In genomic region chr12:57735952-57736742, GRCh38 we compare ENCODE assay signal across 8 cellular contexts. TPM values are rescaled to one million over a fixed set of nuclear protein-coding genes. Genes with fewer than 3 reads are reported as not detected.
DNase-seq lines count a peak whose midpoint lies in the region; ATAC-seq and TF ChIP-seq lines count a peak whose summit lies in the region.

No MANE protein-coding gene starts in this region.

- H3K36me3 ChIP-seq in ES-I3 (ENCODE audit: insufficient read depth, low read length), result no peaks in the 10 kb centered on the region
- no peaks in the 10 kb centered on the region for H3K36me3 ChIP-seq in Panc1 (ENCODE audit: control insufficient read depth, insufficient read depth, low read length)
- H3K36me3 ChIP-seq in parathyroid adenoma (ENCODE audit: control insufficient read depth, insufficient read depth, low read length), result no peaks in the 10 kb centered on the region

- H3K27me3 ChIP-seq in Panc1 (ENCODE audit: control insufficient read depth, insufficient read depth, low read length) (no peaks in the 10 kb centered on the region; the same call in 1 of the 2 replicates), parathyroid adenoma (ENCODE audit: control insufficient read depth, insufficient read depth, low read length) (no peaks in the 10 kb centered on the region)

- TF ChIP-seq CTCF in Panc1 (IDR thresholded peaks at IDR 0.05), result peak; percentile 80
- TF ChIP-seq CTCF in fibroblast of mammary gland (conservative IDR thresholded peaks at IDR 0.05; ENCODE audit: control insufficient read depth, insufficient read depth, low read depth, low read length), result peak; percentile 25
- TF ChIP-seq CTCF in parathyroid adenoma (IDR thresholded peaks at IDR 0.05), result peak; percentile 26

- H3K9ac ChIP-seq in ES-I3 (ENCODE audit: low read depth, low read length) (peak overlapping the region; percentile 37; the same call in 1 of the 2 replicates), parathyroid adenoma (no peak overlapping the region)

- H3K4me2 ChIP-seq in parathyroid adenoma (ENCODE audit: low read length), result no peak overlapping the region

- POLR2A ChIA-PET in Panc1 (lab: Charles Lee), result interaction anchor here (0.8 kb wide), 1 partner anchor 9 kb away, joined by 4 read pairs; the partner anchor contains the start of gene TSPAN31

- in situ Hi-C loops in Panc1 (cut with HindIII; ENCODE audit: low pct_unique_long_range_greater_than_20kb, low sequenced_read_pairs), result no loop called here

- intact Hi-C loops in Panc1 (cut with micrococcal nuclease; ENCODE audit: unreplicated experiment), result loop anchor here (5.0 kb wide), 1 partner anchor 154 kb away; no protein-coding TSS in a partner anchor

- DNase-seq in Panc1 (ENCODE audit: low read depth, low spot score), result no peak
- DNase-seq in fibroblast of mammary gland (ENCODE audit: low read depth), result peak; percentile 34
- no peak for DNase-seq in NCI-H128 (lab: John Stamatoyannopoulos, UW; ENCODE audit: unreplicated experiment)

- H2AFZ ChIP-seq in parathyroid adenoma, result peak overlapping the region; percentile 51

- H3K79me2 ChIP-seq in parathyroid adenoma, result no peaks in the 10 kb centered on the region

- ATAC-seq in Panc1 (peak; percentile 82), HG02610 (IDR thresholded peaks at IDR 0.05; ENCODE audit: unreplicated experiment) (no peak), HG03460 (IDR thresholded peaks at IDR 0.05; ENCODE audit: unreplicated experiment) (no peak), esophagus mucosa (no peak)

- no TSS peak for BruUV-seq in Panc1 (replicated peaks; lab: Mats Ljungman, UMichigan)

- H3K27ac ChIP-seq in Panc1 (ENCODE audit: low read length) (no peak overlapping the region), parathyroid adenoma (no peak overlapping the region)

- H3K4me3 ChIP-seq in Panc1 (ENCODE audit: low read depth in 2 of 2, low read length in 2 of 2), result peak overlapping the region; percentile 31 to 54
- H3K4me3 ChIP-seq in fibroblast of mammary gland (ENCODE audit: control insufficient read depth, low read depth, low read length), result peak overlapping the region; percentile 26
- no peak overlapping the region for H3K4me3 ChIP-seq in parathyroid adenoma (ENCODE audit: low read depth, low read length)

- H3K4me1 ChIP-seq in ES-I3 (ENCODE audit: insufficient read depth, low read length) (peaks cover 16% of the 10 kb centered on the region), Panc1 (ENCODE audit: control insufficient read depth, insufficient read depth, low read length) (peaks cover 7% of the 10 kb centered on the region; the same call in 1 of the 2 replicates), parathyroid adenoma (peaks cover 14% of the 10 kb centered on the region)

- CTCF ChIA-PET in Panc1 (lab: Charles Lee), result interaction anchor here (0.6 to 1.6 kb wide), 7 partner anchors 9 to 277 kb away, joined by 3 to 12 read pairs (median 4); no protein-coding TSS in a partner anchor

- H3K9me3 ChIP-seq in ES-I3 (ENCODE audit: control insufficient read depth, insufficient read depth, low read length) (no peaks in the 10 kb centered on the region), Panc1 (ENCODE audit: control insufficient read depth, insufficient read depth, low read depth, low read length) (no peaks in the 10 kb centered on the region), parathyroid adenoma (ENCODE audit: control insufficient read depth, low read length) (no peaks in the 10 kb centered on the region)

RNA-seq across cellular contexts. Expression of gene AGAP2, which starts 2.4 kb away (rescaled TPM):
- total RNA-seq in Panc1 (2021; ENCODE audit: unreplicated experiment) (0.49 TPM), esophagus mucosa (0.64 TPM)
- 1.2 TPM for polyA plus RNA-seq in Panc1 (2012; ENCODE audit: insufficient read length)

RNA-seq across cellular contexts. Expression of gene TSPAN31, which starts 8.7 kb away (rescaled TPM):
- total RNA-seq in Panc1 (2021; ENCODE audit: unreplicated experiment) (17.5 TPM), esophagus mucosa (22.6 TPM)
- 16.4 TPM for polyA plus RNA-seq in Panc1 (2012; ENCODE audit: insufficient read length)

RNA-seq across cellular contexts. Expression of gene CDK4, which starts 16.0 kb away (rescaled TPM):
- 201 TPM for total RNA-seq in Panc1 (2021; ENCODE audit: unreplicated experiment)
- 205 TPM for polyA plus RNA-seq in Panc1 (2012; ENCODE audit: insufficient read length)
- total RNA-seq in esophagus mucosa, result 62.3 TPM

RNA-seq across cellular contexts. Expression of gene MARCHF9, which starts 18.8 kb away (rescaled TPM):
- total RNA-seq in Panc1 (2021; ENCODE audit: unreplicated experiment) (2.3 TPM), esophagus mucosa (5.9 TPM)
- polyA plus RNA-seq in Panc1 (2012; ENCODE audit: insufficient read length), result 1.7 TPM

RNA-seq across cellular contexts. Expression of gene CYP27B1, which starts 30.7 kb away (rescaled TPM):
- total RNA-seq in Panc1 (2021; ENCODE audit: unreplicated experiment) (4.0 TPM), esophagus mucosa (1.6 TPM)
- polyA plus RNA-seq in Panc1 (2012; ENCODE audit: insufficient read length), result 4.3 TPM

Comparison
In these comparisons a context has a peak if more than half of its experiments do, and no peak if none do; other contexts are left out.
1. CTCF ChIP-seq: peak in every context shown above with its lines; median percentile 80 in Panc1; 26 in parathyroid adenoma; 25 in fibroblast of mammary gland.